27 cellular contexts compared by ENCODE assay signal in genomic region chr3:48057521-48057920, GRCh38. TPM values are rescaled to one million over a fixed set of nuclear protein-coding genes. Genes with fewer than 3 reads are reported as not detected.
DNase-seq lines count a peak whose midpoint lies in the region; FAIRE-seq and TF ChIP-seq lines count a peak whose summit lies in the region.
"Had no signal": no experiment of that assay in that cellular context is flagged by ENCODE, and none has a peak within 500 bp of the region (broad histone marks: within the 10 kb centered on the region; RNA-seq: fewer than 3 reads in every experiment).

No MANE protein-coding gene starts in this region.

- BruUV-seq in MCF 10A (replicated peaks; lab: Mats Ljungman, UMichigan) (no TSS peak), mammary epithelial cell (replicated peaks; lab: Mats Ljungman, UMichigan) (no TSS peak)

- no peak for TF ChIP-seq POLR2A in H54 (IDR thresholded peaks at IDR 0.05; ENCODE audit: low read depth, low read length)

- no peak overlapping the region for H3K27ac ChIP-seq in mammary epithelial cell (ENCODE audit: insufficient read depth, low read depth, low read length)
- H3K27ac ChIP-seq in skeletal muscle tissue (ENCODE audit: low read depth, low read length), result no peak overlapping the region
- no peak overlapping the region for H3K27ac ChIP-seq in kidney (ENCODE audit: low read depth in 2 of 2, low read length in 2 of 2)
- H3K27ac ChIP-seq: BLaER1, ovary had no signal

- peak overlapping the region; percentile 83 for H3K27ac Mint-ChIP-seq in MCF 10A (ENCODE audit: low read depth, unreplicated experiment)
- H3K27ac Mint-ChIP-seq: activated B cell treated with CpG ODN at 0.5 μM for 24 hours; activated naive CD4-positive, alpha-beta T cell treated with anti-CD3 and anti-CD28 coated beads, Interleukin-2, amount 10 ng/mL, durations not matched to agents 7 days and 5 days; activated T-helper 1 cell treated with anti-CD3 and anti-CD28 coated beads, Interleukin-12 subunit alpha, Interleukin-12 subunit beta, Interleukin-2, Interleukin-4 antibody, amounts not matched to agents 30 ng/mL and 10 ng/mL and 1 ng/mL, durations not matched to agents 14 hours and 24 hours and 36 hours; IgD-negative memory B cell had no signal

- peaks cover 5% of the 10 kb centered on the region for H3K4me1 Mint-ChIP-seq in MCF 10A (ENCODE audit: insufficient read depth, unreplicated experiment)

- CTCF ChIA-PET in MCF 10A (lab: Yijun Ruan, JAX) (no interaction called here), mammary epithelial cell (lab: Charles Lee; ENCODE audit: low non-redundant PET) (no interaction called here)

- no peaks in the 10 kb centered on the region for H3K27me3 Mint-ChIP-seq in MCF 10A (ENCODE audit: insufficient read depth, unreplicated experiment)
- H3K27me3 Mint-ChIP-seq: activated B cell treated with CpG ODN at 0.5 μM for 24 hours; activated naive CD4-positive, alpha-beta T cell treated with anti-CD3 and anti-CD28 coated beads, Interleukin-2, amount 10 ng/mL, durations not matched to agents 7 days and 5 days; IgD-negative memory B cell; natural killer cell treated with Interleukin-12 subunit alpha and Interleukin-12 subunit beta and Interleukin-15 and Interleukin-18, amount 100 ng/mL, for 72 hours had no signal

- H3K4me1 ChIP-seq in mammary epithelial cell (ENCODE audit: insufficient read depth, low read length) (no peaks in the 10 kb centered on the region), skeletal muscle tissue (ENCODE audit: control insufficient read depth in 3 of 3, insufficient read depth in 3 of 3, low read length in 3 of 3) (peaks cover 2 to 13% (median 4%) of the 10 kb centered on the region in 3 donors), kidney (ENCODE audit: control insufficient read depth in 1 of 2, insufficient read depth in 1 of 2, low read depth in 1 of 2, low read length in 2 of 2) (peaks cover 0 to 7% of the 10 kb centered on the region in 2 donors)

- H3K9ac ChIP-seq in mammary epithelial cell (ENCODE audit: insufficient read depth, low read length), result no peak overlapping the region
- peak overlapping the region in 2 of 3 donors; percentile 3 to 40 for H3K9ac ChIP-seq in skeletal muscle tissue (ENCODE audit: low read depth in 1 of 3, low read length in 3 of 3)
- no peak overlapping the region for H3K9ac ChIP-seq in kidney (ENCODE audit: low read length in 2 of 2)
- H3K9ac ChIP-seq: BLaER1 had no signal

- H3K36me3 Mint-ChIP-seq in MCF 10A (ENCODE audit: insufficient read depth, unreplicated experiment), result peaks cover 8% of the 10 kb centered on the region
- H3K36me3 Mint-ChIP-seq: natural killer cell treated with Interleukin-12 subunit alpha and Interleukin-12 subunit beta and Interleukin-15 and Interleukin-18, amount 100 ng/mL, for 72 hours had no signal

- no peaks in the 10 kb centered on the region for H3K9me3 Mint-ChIP-seq in MCF 10A (ENCODE audit: unreplicated experiment)
- H3K9me3 Mint-ChIP-seq: activated B cell treated with CpG ODN at 0.5 μM for 24 hours; activated naive CD4-positive, alpha-beta T cell treated with anti-CD3 and anti-CD28 coated beads, Interleukin-2, amount 10 ng/mL, durations not matched to agents 7 days and 5 days; IgD-negative memory B cell; natural killer cell treated with Interleukin-12 subunit alpha and Interleukin-12 subunit beta and Interleukin-15 and Interleukin-18, amount 100 ng/mL, for 72 hours had no signal

- no peaks in the 10 kb centered on the region for H4K20me1 ChIP-seq in mammary epithelial cell (ENCODE audit: insufficient read depth, low read length)

- 89% methylated on average over 2 of the region's 2 CpGs for WGBS in mammary epithelial cell (ENCODE audit: low coverage, missing lambda C conversion rate)

- H3K4me3 ChIP-seq in mammary epithelial cell (replicated peaks in 1 of 3; ENCODE audit: insufficient read depth in 1 of 3, low read depth in 2 of 3, low read length in 3 of 3) (no peak overlapping the region), fibroblast of mammary gland (ENCODE audit: control insufficient read depth, low read depth, low read length) (no peak overlapping the region), skeletal muscle tissue (ENCODE audit: low read length in 3 of 3) (no peak overlapping the region), kidney (ENCODE audit: low read length in 2 of 2) (no peak overlapping the region)
- H3K4me3 ChIP-seq: BLaER1, heart right ventricle, ovary had no signal

- peaks cover 65% of the 10 kb centered on the region for H3K79me2 ChIP-seq in mammary epithelial cell (ENCODE audit: insufficient read depth, low read length)

- in situ Hi-C loops in mammary epithelial cell (cut with MboI; ENCODE audit: low sequenced_read_pairs in 2 of 2), result no loop called here

- H3K4me2 ChIP-seq in mammary epithelial cell (ENCODE audit: insufficient read depth, low read depth, low read length), result no peak overlapping the region
- H3K4me2 ChIP-seq: BLaER1 had no signal

- no peaks in the 10 kb centered on the region for H3K27me3 ChIP-seq in mammary epithelial cell (ENCODE audit: insufficient read depth, low read length)
- no peaks in the 10 kb centered on the region for H3K27me3 ChIP-seq in skeletal muscle tissue (ENCODE audit: control insufficient read depth in 3 of 3, insufficient read depth in 3 of 3, low read length in 3 of 3)
- H3K27me3 ChIP-seq: BLaER1, heart right ventricle, ovary had no signal

- H3K36me3 ChIP-seq in mammary epithelial cell (ENCODE audit: insufficient read depth, low read length), result peaks cover 3% of the 10 kb centered on the region
- no peaks in the 10 kb centered on the region for H3K36me3 ChIP-seq in skeletal muscle tissue (ENCODE audit: control insufficient read depth in 3 of 3, insufficient read depth in 3 of 3, low read length in 3 of 3)
- no peaks in the 10 kb centered on the region for H3K36me3 ChIP-seq in kidney (ENCODE audit: control insufficient read depth in 1 of 2, insufficient read depth in 2 of 2, low read length in 2 of 2)
- H3K36me3 ChIP-seq: ovary had no signal

- POLR2A ChIA-PET in MCF 10A (lab: Yijun Ruan, JAX), result no interaction called here

- intact Hi-C loops in MCF 10A (cut with micrococcal nuclease) (no loop called here), mammary epithelial cell (cut with micrococcal nuclease) (no loop called here), kidney (cut with DNase I) (no loop called here)

- DNase-seq in MCF 10A (ENCODE audit: unreplicated experiment) (no peak), mammary epithelial cell (no peak), NCI-H82 (lab: John Stamatoyannopoulos, UW) (peak; percentile 57), fibroblast of mammary gland (ENCODE audit: low read depth) (peak; percentile 49), midbrain (lab: John Stamatoyannopoulos, UW) (no peak), H54 (ENCODE audit: insufficient read length, low spot score) (no peak), kidney (no peak)
- DNase-seq: activated B cell treated with CpG ODN at 0.5 μM for 24 hours; activated naive CD4-positive, alpha-beta T cell treated with anti-CD3 and anti-CD28 coated beads, Interleukin-2, amount 10 ng/mL, durations not matched to agents 7 days and 5 days; amygdala; DND-41; heart right ventricle; left colon; NCI-H1417; NCI-H510A; ovary; SHP77 treated with DMSO at 0.1 percent for 48 hours; stimulated activated CD4-positive, alpha-beta T cell treated with anti-CD3 and anti-CD28 coated beads, Interleukin-15, amount 100 ng/mL, for 24 hours; SW 1271; trophoblast cell had no signal

- H3K9me3 ChIP-seq in mammary epithelial cell (replicated peaks; ENCODE audit: insufficient read depth, low read length) (no peaks in the 10 kb centered on the region), skeletal muscle tissue (ENCODE audit: control insufficient read depth in 3 of 3, low read length in 3 of 3) (no peaks in the 10 kb centered on the region), kidney (ENCODE audit: control insufficient read depth in 1 of 2, low read length in 2 of 2) (no peaks in the 10 kb centered on the region)
- H3K9me3 ChIP-seq: heart right ventricle, ovary had no signal

- no peak overlapping the region for H2AFZ ChIP-seq in mammary epithelial cell (ENCODE audit: low read depth, low read length)

- dilution Hi-C loops in mammary epithelial cell (cut with HindIII; ENCODE audit: low sequenced_read_pairs), result no loop called here

- TF ChIP-seq CTCF in MCF 10A (IDR thresholded peaks at IDR 0.05; ENCODE audit: unreplicated experiment), result no peak
- TF ChIP-seq CTCF in mammary epithelial cell (conservative IDR thresholded peaks at IDR 0.05 in 1 of 2, IDR thresholded peaks at IDR 0.05 in 1 of 2; ENCODE audit: extremely low read depth in 1 of 2, insufficient read depth in 1 of 2, low read depth in 1 of 2, low read length in 2 of 2), result no peak
- no peak for TF ChIP-seq CTCF in fibroblast of mammary gland (conservative IDR thresholded peaks at IDR 0.05; ENCODE audit: control insufficient read depth, insufficient read depth, low read depth, low read length)
- no peak for TF ChIP-seq CTCF in kidney (IDR thresholded peaks at IDR 0.05; ENCODE audit: borderline replicate concordance, extremely low read depth, insufficient read depth)

- FAIRE-seq in H54 (lab: Jason Lieb, UNC) (no peak), kidney (lab: Jason Lieb, UNC) (no peak)
- FAIRE-seq: bronchial epithelial cell, GM12891 had no signal

- no peak overlapping the region for H3K4me3 Mint-ChIP-seq in MCF 10A (ENCODE audit: unreplicated experiment)
- H3K4me3 Mint-ChIP-seq: activated B cell treated with CpG ODN at 0.5 μM for 24 hours; activated naive CD4-positive, alpha-beta T cell treated with anti-CD3 and anti-CD28 coated beads, Interleukin-2, amount 10 ng/mL, durations not matched to agents 7 days and 5 days; activated T-helper 1 cell treated with anti-CD3 and anti-CD28 coated beads, Interleukin-12 subunit alpha, Interleukin-12 subunit beta, Interleukin-2, Interleukin-4 antibody, amounts not matched to agents 30 ng/mL and 10 ng/mL and 1 ng/mL, durations not matched to agents 14 hours and 24 hours and 36 hours; IgD-negative memory B cell; natural killer cell treated with Interleukin-12 subunit alpha and Interleukin-12 subunit beta and Interleukin-15 and Interleukin-18, amount 100 ng/mL, for 72 hours had no signal

RNA-seq across cellular contexts. Expression of gene MAP4, which starts 41.3 kb away (rescaled TPM):
- total RNA-seq in MCF 10A (2022), result 217 and 260 TPM in 2 replicates
- total RNA-seq in mammary epithelial cell, result 100 to 1,000 TPM; 148 to 288 TPM
- 119 TPM for polyA plus RNA-seq in mammary epithelial cell
- polyA minus RNA-seq in mammary epithelial cell, result 222 TPM
- 106 TPM for total RNA-seq in skeletal muscle tissue
- 239 TPM for total RNA-seq in kidney
- 69.6 TPM for polyA plus RNA-seq in kidney (ENCODE audit: insufficient read depth, low read depth, low replicate concordance)

Comparison
In these comparisons a context has a peak if more than half of its experiments do, and no peak if none do; other contexts are left out.
1. DNase-seq: peak in NCI-H82 (single experiment) and fibroblast of mammary gland (single experiment); none in MCF 10A (single experiment), mammary epithelial cell (single experiment), midbrain (single experiment), H54 (single experiment) and kidney (single experiment).
2. H3K9ac ChIP-seq: peak in skeletal muscle tissue (2 of 3); none in mammary epithelial cell (single experiment) and kidney (0 of 2).